ENCODE assay signal across 8 cellular contexts in genomic region chr17:62226610-62227240, GRCh38.
DNase-seq lines count a peak whose midpoint lies in the region; ATAC-seq, FAIRE-seq and TF ChIP-seq lines count a peak whose summit lies in the region.
"Not testable (repeated sequence)": the region's sequence is repeated elsewhere in the genome, so short reads cannot be mapped to it uniquely, and the experiment has no call there.

No MANE protein-coding gene starts in this region.

- not testable (repeated sequence) for H3F3A ChIP-seq in PC-9 (ENCODE audit: insufficient read depth, low read depth)

- not testable (repeated sequence) for H3K9me3 Mint-ChIP-seq in activated CD8-positive, alpha-beta T cell treated with anti-CD3 and anti-CD28 coated beads for 36 hours

- not testable (repeated sequence) for H2AFZ ChIP-seq in PC-9; osteoblast (ENCODE audit: low read length)

- H3K4me3 ChIP-seq in PC-9; osteoblast (ENCODE audit: insufficient read depth, low read length); upper lobe of right lung: not testable (repeated sequence)

- not testable (repeated sequence) for DNase-seq in H54 (ENCODE audit: insufficient read length, low spot score); foreskin keratinocyte; osteoblast (ENCODE audit: insufficient read length, low spot score, missing footprints); upper lobe of right lung
- peak in 1 of 2 experiments; percentile 14 for DNase-seq in PC-9
- DNase-seq in activated CD8-positive, alpha-beta T cell treated with anti-CD3 and anti-CD28 coated beads for 36 hours, result peak; percentile 38

- not testable (repeated sequence) for H3K27me3 ChIP-seq in PC-9 (ENCODE audit: insufficient read depth, low read depth); foreskin keratinocyte; osteoblast (ENCODE audit: insufficient read depth, low read length); upper lobe of right lung

- H3K27ac ChIP-seq in C4-2B; PC-9; foreskin keratinocyte; osteoblast (ENCODE audit: low read depth, low read length); upper lobe of right lung: not testable (repeated sequence)

- H3K36me3 ChIP-seq in PC-9 (ENCODE audit: low read depth); osteoblast (ENCODE audit: insufficient read depth, low read length); upper lobe of right lung: not testable (repeated sequence)

- intact Hi-C loops in PC-9 (cut with micrococcal nuclease; ENCODE audit: unreplicated experiment), result loop anchor here (5.0 kb wide), 1 partner anchor 119 kb away; no protein-coding TSS in a partner anchor
- intact Hi-C loops in activated CD8-positive, alpha-beta T cell treated with anti-CD3 and anti-CD28 coated beads for 36 hours (cut with micrococcal nuclease); upper lobe of right lung (cut with DNase I): not testable (repeated sequence)

- FAIRE-seq in H54 (lab: Jason Lieb, UNC) (peak; percentile 23), colon (lab: Jason Lieb, UNC) (peak; percentile 95)

- H3K9me3 ChIP-seq in PC-9 (ENCODE audit: insufficient read depth, low read depth); osteoblast (ENCODE audit: low read depth, low read length); upper lobe of right lung: not testable (repeated sequence)

- ATAC-seq in activated CD8-positive, alpha-beta T cell treated with anti-CD3 and anti-CD28 coated beads for 36 hours; foreskin keratinocyte; upper lobe of right lung: not testable (repeated sequence)

- not testable (repeated sequence) for H3K9me2 ChIP-seq in PC-9 (ENCODE audit: insufficient read depth)

- not testable (repeated sequence) for H3K4me1 ChIP-seq in PC-9 (replicated peaks; ENCODE audit: insufficient read depth); foreskin keratinocyte; osteoblast (ENCODE audit: insufficient read depth, low read length); upper lobe of right lung

- TF ChIP-seq POLR2A in H54 (IDR thresholded peaks at IDR 0.05; ENCODE audit: low read depth, low read length), result not testable (repeated sequence)

- peak; percentile 51 for TF ChIP-seq CTCF in C4-2B (conservative IDR thresholded peaks at IDR 0.05)
- peak; percentile 73 for TF ChIP-seq CTCF in PC-9 (conservative IDR thresholded peaks at IDR 0.05)
- TF ChIP-seq CTCF in activated CD8-positive, alpha-beta T cell treated with anti-CD3 and anti-CD28 coated beads for 36 hours (IDR thresholded peaks at IDR 0.05), result peak; percentile 25
- TF ChIP-seq CTCF in foreskin keratinocyte (conservative IDR thresholded peaks at IDR 0.05), result peak; percentile 51
- TF ChIP-seq CTCF in osteoblast (IDR thresholded peaks at IDR 0.05; ENCODE audit: extremely low read depth, low read depth, low read length), result peak; percentile 14
- TF ChIP-seq CTCF in upper lobe of right lung (IDR thresholded peaks at IDR 0.05), result peak; percentile 26

- H3K4me3 Mint-ChIP-seq in activated CD8-positive, alpha-beta T cell treated with anti-CD3 and anti-CD28 coated beads for 36 hours, result not testable (repeated sequence)

- H4K20me1 ChIP-seq in PC-9 (ENCODE audit: insufficient read depth); osteoblast (ENCODE audit: insufficient read depth, low read length): not testable (repeated sequence)

- H3K27ac Mint-ChIP-seq in activated CD8-positive, alpha-beta T cell treated with anti-CD3 and anti-CD28 coated beads for 36 hours, result not testable (repeated sequence)

- POLR2A ChIA-PET in PC-9 (lab: Charles Lee; ENCODE audit: unreplicated experiment), result interaction anchor here (0.6 kb wide), 1 partner anchor 72 kb away, joined by 4 read pairs; no protein-coding TSS in a partner anchor
- POLR2A ChIA-PET in activated CD8-positive, alpha-beta T cell treated with anti-CD3 and anti-CD28 coated beads for 36 hours (lab: Charles Lee), result not testable (repeated sequence)

- not testable (repeated sequence) for H3K36me3 Mint-ChIP-seq in activated CD8-positive, alpha-beta T cell treated with anti-CD3 and anti-CD28 coated beads for 36 hours (ENCODE audit: low read depth)

- BruUV-seq in PC-9 (replicated peaks; lab: Mats Ljungman, UMichigan), result not testable (repeated sequence)

- not testable (repeated sequence) for H3K4me1 Mint-ChIP-seq in activated CD8-positive, alpha-beta T cell treated with anti-CD3 and anti-CD28 coated beads for 36 hours (ENCODE audit: low read depth)

- not testable (repeated sequence) for H3K27me3 Mint-ChIP-seq in activated CD8-positive, alpha-beta T cell treated with anti-CD3 and anti-CD28 coated beads for 36 hours

- CTCF ChIA-PET in PC-9 (lab: Charles Lee), result not testable (repeated sequence)
- CTCF ChIA-PET in activated CD8-positive, alpha-beta T cell treated with anti-CD3 and anti-CD28 coated beads for 36 hours (lab: Charles Lee), result interaction anchor here (0.7 kb wide), 1 partner anchor 70 kb away, joined by 3 read pairs; no protein-coding TSS in a partner anchor

- not testable (repeated sequence) for H3K4me2 ChIP-seq in PC-9; osteoblast (ENCODE audit: insufficient read depth, low read length)

- not testable (repeated sequence) for H3K79me2 ChIP-seq in PC-9 (ENCODE audit: low read depth); osteoblast (ENCODE audit: insufficient read depth, low read length)

Comparison
In these comparisons a context has a peak if more than half of its experiments do, and no peak if none do; other contexts are left out.
1. CTCF ChIP-seq: peak in every context shown above with its lines; median percentile 73 in PC-9; 51 in C4-2B; 51 in foreskin keratinocyte; 26 in upper lobe of right lung; 25 in activated CD8-positive, alpha-beta T cell treated with anti-CD3 and anti-CD28 coated beads for 36 hours; 14 in osteoblast.